27 cellular contexts compared by ENCODE assay signal in the genomic region with DNA sequence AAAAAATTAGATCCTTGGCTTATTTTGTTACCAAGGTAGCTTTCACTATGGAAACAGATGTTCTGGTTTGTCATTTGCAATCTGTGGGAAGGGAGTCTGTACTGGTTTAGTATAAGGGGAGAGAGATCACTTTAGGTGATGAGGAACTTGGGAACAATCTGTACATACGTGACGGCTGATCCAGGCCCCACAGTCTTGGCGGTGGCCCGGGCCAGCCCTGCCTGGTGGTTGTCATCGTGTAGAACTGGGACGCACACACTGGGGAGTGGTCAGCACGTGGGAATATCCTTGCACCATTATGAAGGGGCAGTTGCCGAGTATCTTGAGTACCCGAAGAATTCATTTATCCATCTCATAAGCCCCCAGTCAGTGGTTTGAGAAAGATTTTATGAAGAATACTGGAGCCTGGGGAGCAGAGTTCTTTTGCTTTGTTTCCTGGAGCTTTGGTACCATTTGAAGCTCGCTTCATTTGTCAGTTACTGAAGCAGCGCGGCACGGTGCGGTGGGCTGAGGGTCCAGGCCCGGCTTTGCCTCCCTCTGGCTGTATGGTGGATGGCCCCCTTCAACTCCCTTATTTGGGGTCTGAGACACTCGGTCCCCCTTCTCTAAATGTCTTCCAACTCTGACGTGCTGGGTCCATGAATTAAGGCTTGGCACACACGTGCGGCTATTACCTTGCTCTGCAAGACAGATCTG. TPM values are rescaled to one million over a fixed set of nuclear protein-coding genes. Genes with fewer than 3 reads are reported as not detected.
"Had no signal": no experiment of that assay in that cellular context is flagged by ENCODE, and none has a peak within 500 bp of the region (broad histone marks: within the 10 kb centered on the region; RNA-seq: fewer than 3 reads in every experiment).

No MANE protein-coding gene starts in this region.

- H3K4me1 Mint-ChIP-seq: activated naive CD4-positive, alpha-beta T cell treated with anti-CD3 and anti-CD28 coated beads, Interleukin-2, amount 50 U/mL, for 24 hours; immature natural killer cell; stimulated activated naive CD8-positive, alpha-beta T cell treated with anti-CD3 and anti-CD28 coated beads, Interleukin-15, amount 100 ng/mL, for 72 hours had no signal

- H3K27me3 ChIP-seq: breast epithelium, foreskin keratinocyte, hepatocyte, left lung, right atrium auricular region, tibial nerve had no signal

- ATAC-seq: foreskin keratinocyte; left lung; naive thymus-derived CD4-positive, alpha-beta T cell; stimulated activated naive CD8-positive, alpha-beta T cell treated with anti-CD3 and anti-CD28 coated beads, Interleukin-15, amount 100 ng/mL, for 72 hours had no signal

- H3K4me3 ChIP-seq: breast epithelium, hepatocyte, left lung, lung, right atrium auricular region, tibial nerve had no signal

- H3K27ac ChIP-seq: breast epithelium, foreskin keratinocyte, hepatocyte, left lung, right atrium auricular region, tibial nerve, WERI-Rb-1 had no signal

- DNase-seq: activated CD4-positive, CD25-positive, alpha-beta regulatory T cell treated with anti-CD3 and anti-CD28 coated beads, Interleukin-2, amount 50 U/mL, for 72 hours; activated gamma-delta T cell treated with Interleukin-2 at 50 U/mL for 16 hours; activated T-cell treated with anti-CD3 and anti-CD28 coated beads, Interleukin-2, amount 50 U/mL, for 1 hour; cortex of kidney; foreskin keratinocyte; glutamatergic neuron; immature natural killer cell; kidney glomerular epithelial cell; left lung; naive thymus-derived CD4-positive, alpha-beta T cell; stimulated activated CD4-positive, alpha-beta T cell treated with anti-CD3 and anti-CD28 coated beads, Interleukin-1b, Interleukin-23, amount 100 ng/mL, for 48 hours; stimulated activated naive CD8-positive, alpha-beta T cell treated with anti-CD3 and anti-CD28 coated beads, Interleukin-15, amount 100 ng/mL, for 72 hours; WERI-Rb-1 had no signal

- H2AFZ ChIP-seq: hepatocyte had no signal

- H3K4me1 ChIP-seq: breast epithelium, foreskin keratinocyte, left lung, right atrium auricular region, tibial nerve had no signal

- H3K79me2 ChIP-seq: hepatocyte had no signal

- H3K27me3 Mint-ChIP-seq: progenitor cell of endocrine pancreas had no signal

- FAIRE-seq: TTC549 had no signal

- H3K36me3 ChIP-seq: breast epithelium, left lung, right atrium auricular region had no signal

- H3K36me3 Mint-ChIP-seq: activated naive CD4-positive, alpha-beta T cell treated with anti-CD3 and anti-CD28 coated beads, Interleukin-2, amount 50 U/mL, for 24 hours; immature natural killer cell had no signal

- H3K4me2 ChIP-seq: hepatocyte had no signal

- H3K9me3 Mint-ChIP-seq: activated naive CD4-positive, alpha-beta T cell treated with anti-CD3 and anti-CD28 coated beads, Interleukin-2, amount 50 U/mL, for 24 hours had no signal

- H3K9me3 ChIP-seq: left lung, right atrium auricular region, tibial nerve had no signal

- H3K4me3 Mint-ChIP-seq: activated naive CD4-positive, alpha-beta T cell treated with anti-CD3 and anti-CD28 coated beads, Interleukin-2, amount 50 U/mL, for 24 hours; immature natural killer cell; naive thymus-derived CD4-positive, alpha-beta T cell; stimulated activated naive CD8-positive, alpha-beta T cell treated with anti-CD3 and anti-CD28 coated beads, Interleukin-15, amount 100 ng/mL, for 72 hours had no signal

- H3K27ac Mint-ChIP-seq: activated naive CD4-positive, alpha-beta T cell treated with anti-CD3 and anti-CD28 coated beads, Interleukin-2, amount 50 U/mL, for 24 hours; immature natural killer cell; progenitor cell of endocrine pancreas; stimulated activated naive CD8-positive, alpha-beta T cell treated with anti-CD3 and anti-CD28 coated beads, Interleukin-15, amount 100 ng/mL, for 72 hours had no signal

RNA-seq across cellular contexts. Expression of gene CLDN20, which starts 22.8 kb away (rescaled TPM):
- total RNA-seq: breast epithelium; cerebellum; epithelial cell of proximal tubule; foreskin keratinocyte; hepatocyte; left lung; lung; mesenteric fat pad; naive thymus-derived CD4-positive, alpha-beta T cell; osteocyte; progenitor cell of endocrine pancreas; right atrium auricular region; skeletal muscle tissue; urinary bladder had no signal
- polyA plus RNA-seq: foreskin keratinocyte; immature natural killer cell; lung; naive thymus-derived CD4-positive, alpha-beta T cell had no signal
